ENCODE assay signal across 11 cellular contexts in genomic region chr9:133368249-133368881, GRCh38. TPM values are rescaled to one million over a fixed set of nuclear protein-coding genes. Genes with fewer than 3 reads are reported as not detected.
A peak's percentile ranks its signal among the peaks of the same experiment; 100 is the strongest.
DNase-seq lines count a peak whose midpoint lies in the region; ATAC-seq and TF ChIP-seq lines count a peak whose summit lies in the region.
"Had no signal": no experiment of that assay in that cellular context is flagged by ENCODE, and none has a peak within 500 bp of the region (broad histone marks: within the 10 kb centered on the region; RNA-seq: fewer than 3 reads in every experiment).

No MANE protein-coding gene starts in this region.

- peak overlapping the region; percentile 44 to 69 (median 59) for H3K27ac ChIP-seq in transverse colon
- H3K27ac ChIP-seq: left lung had no signal

- peak overlapping the region; percentile 100 for H3K27ac Mint-ChIP-seq in activated T-cell treated with anti-CD3 and anti-CD28 coated beads, Interleukin-2, amount 50 U/mL, for 72 hours
- H3K27ac Mint-ChIP-seq in activated naive CD8-positive, alpha-beta T cell treated with anti-CD3 and anti-CD28 coated beads for 36 hours: peak overlapping the region; percentile 95

- peaks cover 69% of the 10 kb centered on the region for H3K4me1 Mint-ChIP-seq in activated T-cell treated with anti-CD3 and anti-CD28 coated beads, Interleukin-2, amount 50 U/mL, for 72 hours (ENCODE audit: low read depth)
- peaks cover 54% of the 10 kb centered on the region for H3K4me1 Mint-ChIP-seq in activated naive CD8-positive, alpha-beta T cell treated with anti-CD3 and anti-CD28 coated beads for 36 hours

- H3K4me3 Mint-ChIP-seq in activated T-cell treated with anti-CD3 and anti-CD28 coated beads, Interleukin-2, amount 50 U/mL, for 72 hours: peak overlapping the region; percentile 94 to 96
- H3K4me3 Mint-ChIP-seq in activated naive CD8-positive, alpha-beta T cell treated with anti-CD3 and anti-CD28 coated beads for 36 hours: peak overlapping the region; percentile 60

- no peak overlapping the region for H3K4me3 ChIP-seq in transverse colon
- H3K4me3 ChIP-seq: left lung had no signal

- in situ Hi-C loops in transverse colon (cut with MboI; ENCODE audit: low pct_ligation_motif_present in 1 of 4, low pct_unique_long_range_greater_than_20kb in 1 of 4, low sequenced_read_pairs in 3 of 4): no loop called here

- H3K9me3 Mint-ChIP-seq in activated T-cell treated with anti-CD3 and anti-CD28 coated beads, Interleukin-2, amount 50 U/mL, for 72 hours: no peaks in the 10 kb centered on the region
- no peaks in the 10 kb centered on the region for H3K9me3 Mint-ChIP-seq in activated naive CD8-positive, alpha-beta T cell treated with anti-CD3 and anti-CD28 coated beads for 36 hours

- TF ChIP-seq EP300 in transverse colon (IDR thresholded peaks at IDR 0.05; ENCODE audit: low read depth): no peak

- intact Hi-C loops in transverse colon (cut with DNase I; ENCODE audit: low total_unique reads): no loop called here

- no peaks in the 10 kb centered on the region for H3K27me3 ChIP-seq in transverse colon
- H3K27me3 ChIP-seq: left lung had no signal

- no peak for DNase-seq in activated T-cell treated with anti-CD3 and anti-CD28 coated beads, Interleukin-2, amount 50 U/mL, for 72 hours
- DNase-seq in activated T-cell treated with anti-CD3 and anti-CD28 coated beads, Interleukin-2, amount 50 U/mL, for 1 hour: no peak
- DNase-seq in activated naive CD8-positive, alpha-beta T cell treated with anti-CD3 and anti-CD28 coated beads for 36 hours: no peak
- DNase-seq in left lobe of liver (ENCODE audit: low spot score) (no peak), transverse colon (peak; percentile 52), GDM1 (lab: John Stamatoyannopoulos, UW) (no peak), GM19238 (ENCODE audit: insufficient read length, low spot score) (no peak)
- no peak for DNase-seq in stimulated activated CD4-positive, alpha-beta T cell treated with anti-CD3 and anti-CD28 coated beads, Interleukin-1b, Interleukin-23, amount 100 ng/mL, for 48 hours
- DNase-seq: activated CD4-positive, alpha-beta T cell treated with anti-CD3 and anti-CD28 coated beads for 48 hours; effector memory CD4-positive, alpha-beta T cell had no signal

- no peaks in the 10 kb centered on the region for H3K9me3 ChIP-seq in transverse colon
- H3K9me3 ChIP-seq: left lung had no signal

- TF ChIP-seq POLR2A in transverse colon (IDR thresholded peaks at IDR 0.05): no peak

- H3K36me3 ChIP-seq in transverse colon: peaks cover 0 to 35% (median 17%) of the 10 kb centered on the region in 4 donors

- H3K27me3 Mint-ChIP-seq in activated T-cell treated with anti-CD3 and anti-CD28 coated beads, Interleukin-2, amount 50 U/mL, for 72 hours (ENCODE audit: low read depth): no peaks in the 10 kb centered on the region
- no peaks in the 10 kb centered on the region for H3K27me3 Mint-ChIP-seq in activated naive CD8-positive, alpha-beta T cell treated with anti-CD3 and anti-CD28 coated beads for 36 hours

- no peak for ATAC-seq in activated T-cell treated with anti-CD3 and anti-CD28 coated beads, Interleukin-2, amount 50 U/mL, for 72 hours (replicated peaks in 1 of 2)
- ATAC-seq in left lobe of liver: peak; percentile 37
- ATAC-seq: left lung had no signal

- TF ChIP-seq CTCF in transverse colon (IDR thresholded peaks at IDR 0.05): no peak

- peaks cover 42 to 63% of the 10 kb centered on the region in 2 donors for H3K36me3 Mint-ChIP-seq in activated T-cell treated with anti-CD3 and anti-CD28 coated beads, Interleukin-2, amount 50 U/mL, for 72 hours (ENCODE audit: insufficient read depth in 2 of 2)
- peaks cover 49% of the 10 kb centered on the region for H3K36me3 Mint-ChIP-seq in activated naive CD8-positive, alpha-beta T cell treated with anti-CD3 and anti-CD28 coated beads for 36 hours

- peaks cover 33 to 65% (median 56%) of the 10 kb centered on the region in 4 donors for H3K4me1 ChIP-seq in transverse colon

- WGBS in transverse colon (ENCODE audit: low coverage in 1 of 2), 2 donors: 32 to 46% methylated on average over 3 to 18 of the region's 18 CpGs

RNA-seq across cellular contexts. Expression of gene SURF4, which starts 7.5 kb away (rescaled TPM):
- total RNA-seq in activated T-cell treated with anti-CD3 and anti-CD28 coated beads, Interleukin-2, amount 50 U/mL, for 72 hours: 100 to 1,000 TPM; 426 to 494 TPM
- total RNA-seq in activated naive CD8-positive, alpha-beta T cell treated with anti-CD3 and anti-CD28 coated beads for 36 hours: 100 to 1,000 TPM; 197 to 198 TPM
- total RNA-seq in left lobe of liver (225 TPM), transverse colon (100 to 1,000 TPM in 3 of 4 donors, 10 to 100 TPM in 1; 89.4 to 205 (median 147) TPM)

RNA-seq across cellular contexts. Expression of gene STKLD1, which starts 7.8 kb away (rescaled TPM):
- 1 to 10 TPM in 1 of 2 donors, under 1 TPM in 1; 0.88 to 1.3 TPM for total RNA-seq in activated T-cell treated with anti-CD3 and anti-CD28 coated beads, Interleukin-2, amount 50 U/mL, for 72 hours
- total RNA-seq in activated naive CD8-positive, alpha-beta T cell treated with anti-CD3 and anti-CD28 coated beads for 36 hours: under 1 TPM; 0.16 to 0.31 TPM
- total RNA-seq in left lobe of liver: 0.83 TPM
- total RNA-seq in transverse colon: 1 to 10 TPM in 1 of 4 donors, under 1 TPM in 1, not detected in 2; 0.68 to 1.5 TPM

RNA-seq across cellular contexts. Expression of gene SURF2, which starts 12.0 kb away (rescaled TPM):
- 10 to 100 TPM; 14.7 to 19.9 TPM for total RNA-seq in activated T-cell treated with anti-CD3 and anti-CD28 coated beads, Interleukin-2, amount 50 U/mL, for 72 hours
- 10 to 100 TPM; 30.7 to 32.2 TPM for total RNA-seq in activated naive CD8-positive, alpha-beta T cell treated with anti-CD3 and anti-CD28 coated beads for 36 hours
- total RNA-seq in left lobe of liver: 9.0 TPM
- total RNA-seq in transverse colon: 10 to 100 TPM in 3 of 4 donors, 1 to 10 TPM in 1; 3.7 to 21.4 (median 17.9) TPM

RNA-seq across cellular contexts. Expression of gene SURF1, which starts 12.1 kb away (rescaled TPM):
- 10 to 100 TPM; 32.7 to 33.4 TPM for total RNA-seq in activated T-cell treated with anti-CD3 and anti-CD28 coated beads, Interleukin-2, amount 50 U/mL, for 72 hours
- 10 to 100 TPM; 25.4 to 26.6 TPM for total RNA-seq in activated naive CD8-positive, alpha-beta T cell treated with anti-CD3 and anti-CD28 coated beads for 36 hours
- 59.9 TPM for total RNA-seq in left lobe of liver
- 10 to 100 TPM; 14.2 to 66.1 (median 50.2) TPM for total RNA-seq in transverse colon

RNA-seq across cellular contexts. Expression of gene RPL7A, which starts 20.3 kb away (rescaled TPM):
- total RNA-seq in activated T-cell treated with anti-CD3 and anti-CD28 coated beads, Interleukin-2, amount 50 U/mL, for 72 hours: 1,000 to 10,000 TPM; 2,529 to 2,856 TPM
- 1,000 to 10,000 TPM; 3,142 to 3,195 TPM for total RNA-seq in activated naive CD8-positive, alpha-beta T cell treated with anti-CD3 and anti-CD28 coated beads for 36 hours
- 609 TPM for total RNA-seq in left lobe of liver
- total RNA-seq in transverse colon: 1,000 to 10,000 TPM in 2 of 4 donors, 100 to 1,000 TPM in 2; 725 to 1,490 (median 1,034) TPM
